In genomic region chr12:56128669-56129209, GRCh38 we compare ENCODE assay signal across 8 cellular contexts. TPM values are rescaled to one million over a fixed set of nuclear protein-coding genes. Genes with fewer than 3 reads are reported as not detected.
DNase-seq lines count a peak whose midpoint lies in the region; ATAC-seq and TF ChIP-seq lines count a peak whose summit lies in the region.

No MANE protein-coding gene starts in this region.

- peaks cover 15 to 37% (median 20%) of the 10 kb centered on the region in 3 donors for H3K36me3 ChIP-seq in esophagus squamous epithelium

- peaks cover 61% of the 10 kb centered on the region for H3K4me1 Mint-ChIP-seq in T-helper 2 cell treated with Interferon-gamma antibody and Interleukin-4, amounts not matched to agents 5 μg/mL and 100 μg/mL, for 36 hours (ENCODE audit: low read depth)
- peaks cover 38% of the 10 kb centered on the region for H3K4me1 Mint-ChIP-seq in neural crest cell

- H3K4me3 Mint-ChIP-seq in T-helper 2 cell treated with Interferon-gamma antibody and Interleukin-4, amounts not matched to agents 5 μg/mL and 100 μg/mL, for 36 hours = peak overlapping the region; percentile 94
- peak overlapping the region; percentile 92 for H3K4me3 Mint-ChIP-seq in neural crest cell

- H3K27ac ChIP-seq in esophagus squamous epithelium = peak overlapping the region; percentile 85 to 98 (median 96)

- H3K4me3 ChIP-seq in esophagus squamous epithelium = peak overlapping the region; percentile 51 to 97 (median 83)

- peak; percentile 23 for DNase-seq in stimulated activated CD4-positive, alpha-beta T cell treated with anti-CD3 and anti-CD28 coated beads, Interleukin-4, amount 100 ng/mL, for 24 hours
- DNase-seq in stimulated activated CD4-positive, alpha-beta T cell treated with anti-CD3 and anti-CD28 coated beads, Interleukin-1b, Interleukin-23, amount 100 ng/mL, for 48 hours = no peak
- DNase-seq in T-helper 2 cell treated with Interferon-gamma antibody and Interleukin-4, amounts not matched to agents 5 μg/mL and 100 μg/mL, for 36 hours (ENCODE audit: low spot score) = no peak
- no peak for DNase-seq in esophagus squamous epithelium (lab: John Stamatoyannopoulos, UW)
- DNase-seq in neural crest cell (ENCODE audit: low read depth, low spot score) = no peak
- no peak for DNase-seq in occipital lobe (lab: John Stamatoyannopoulos, UW)

- WGBS in esophagus squamous epithelium, 2 donors = 1% methylated on average over 15 to 16 of the region's 21 CpGs

- H3K4me1 ChIP-seq in esophagus squamous epithelium = peaks cover 23 to 60% (median 30%) of the 10 kb centered on the region in 3 donors

- H3K27me3 ChIP-seq in esophagus squamous epithelium = no peaks in the 10 kb centered on the region

- no peak for ATAC-seq in HG02610 (IDR thresholded peaks at IDR 0.05; ENCODE audit: unreplicated experiment)
- ATAC-seq in activated CD4-positive, CD25-positive, alpha-beta regulatory T cell treated with anti-CD3 and anti-CD28 coated beads, Interleukin-2, amount 50 U/mL, for 24 hours = no peak

- H3K36me3 Mint-ChIP-seq in T-helper 2 cell treated with Interferon-gamma antibody and Interleukin-4, amounts not matched to agents 5 μg/mL and 100 μg/mL, for 36 hours (ENCODE audit: low read depth) = peaks cover 56% of the 10 kb centered on the region
- H3K36me3 Mint-ChIP-seq in neural crest cell (ENCODE audit: low read depth) = peaks cover 17% of the 10 kb centered on the region

- no peaks in the 10 kb centered on the region for H3K9me3 ChIP-seq in esophagus squamous epithelium

- peak overlapping the region; percentile 91 for H3K27ac Mint-ChIP-seq in T-helper 2 cell treated with Interferon-gamma antibody and Interleukin-4, amounts not matched to agents 5 μg/mL and 100 μg/mL, for 36 hours
- peak overlapping the region; percentile 99 for H3K27ac Mint-ChIP-seq in neural crest cell (ENCODE audit: unreplicated experiment)

- H3K9me3 Mint-ChIP-seq in T-helper 2 cell treated with Interferon-gamma antibody and Interleukin-4, amounts not matched to agents 5 μg/mL and 100 μg/mL, for 36 hours = peaks cover 6% of the 10 kb centered on the region
- no peaks in the 10 kb centered on the region for H3K9me3 Mint-ChIP-seq in neural crest cell

- intact Hi-C loops in esophagus squamous epithelium (cut with DNase I) = loop anchor here (5.0 kb wide), 1 partner anchor 59 kb away; the partner anchor contains the start of gene SMARCC2

- TF ChIP-seq POLR2A in esophagus squamous epithelium (IDR thresholded peaks at IDR 0.05) = no peak

- TF ChIP-seq CTCF in esophagus squamous epithelium (IDR thresholded peaks at IDR 0.05) (no peak), neural crest cell (conservative IDR thresholded peaks at IDR 0.05) (no peak)

- H3K27me3 Mint-ChIP-seq in T-helper 2 cell treated with Interferon-gamma antibody and Interleukin-4, amounts not matched to agents 5 μg/mL and 100 μg/mL, for 36 hours (ENCODE audit: low read depth) = no peaks in the 10 kb centered on the region
- no peaks in the 10 kb centered on the region for H3K27me3 Mint-ChIP-seq in neural crest cell (ENCODE audit: low read depth)

RNA-seq across cellular contexts. Expression of gene ESYT1, which starts 0.7 kb away (rescaled TPM):
- total RNA-seq in esophagus squamous epithelium (10 to 100 TPM; 42.6 to 70.8 (median 62.5) TPM), neural crest cell (118 and 121 TPM in 2 replicates), occipital lobe (21.8 TPM)

RNA-seq across cellular contexts. Expression of gene ZC3H10, which starts 10.7 kb away (rescaled TPM):
- total RNA-seq in esophagus squamous epithelium = 1 to 10 TPM; 1.5 to 3.8 (median 2.3) TPM
- total RNA-seq in neural crest cell = 19.1 and 19.3 TPM in 2 replicates
- total RNA-seq in occipital lobe = 10.6 TPM

RNA-seq across cellular contexts. Expression of gene RPL41, which starts 12.3 kb away (rescaled TPM):
- 1,000 to 10,000 TPM in 3 of 4 donors, 100 to 1,000 TPM in 1; 966 to 4,641 (median 3,066) TPM for total RNA-seq in esophagus squamous epithelium
- total RNA-seq in neural crest cell = 4,478 and 4,582 TPM in 2 replicates
- total RNA-seq in occipital lobe = 1,070 TPM

RNA-seq across cellular contexts. Expression of gene MYL6B, which starts 23.6 kb away (rescaled TPM):
- 10 to 100 TPM; 26.3 to 51.0 (median 37.8) TPM for total RNA-seq in esophagus squamous epithelium
- total RNA-seq in neural crest cell = 178 and 189 TPM in 2 replicates
- 77.0 TPM for total RNA-seq in occipital lobe

RNA-seq across cellular contexts. Expression of gene PA2G4, which starts 24.4 kb away (rescaled TPM):
- total RNA-seq in esophagus squamous epithelium (100 to 1,000 TPM in 3 of 4 donors, 10 to 100 TPM in 1; 89.3 to 206 (median 176) TPM), neural crest cell (201 and 213 TPM in 2 replicates), occipital lobe (64.9 TPM)
